In genomic region chr4:26751838-26752237, GRCh38 we compare ENCODE assay signal across 12 cellular contexts.
DNase-seq lines count a peak whose midpoint lies in the region; ATAC-seq and TF ChIP-seq lines count a peak whose summit lies in the region.
"Had no signal": no experiment of that assay in that cellular context is flagged by ENCODE, and none has a peak within 500 bp of the region (broad histone marks: within the 10 kb centered on the region; RNA-seq: fewer than 3 reads in every experiment).

No MANE protein-coding gene starts in this region.

- POLR2A ChIA-PET in GM10248 (lab: Yijun Ruan, JAX), result interaction anchor here (0.7 kb wide), 1 partner anchor 32 kb away, joined by 8 read pairs; no protein-coding TSS in a partner anchor

- peak; percentile 91 for ATAC-seq in GM18907 (IDR thresholded peaks at IDR 0.05; ENCODE audit: unreplicated experiment)
- peak; percentile 74 for ATAC-seq in GM21825 (IDR thresholded peaks at IDR 0.05; ENCODE audit: unreplicated experiment)
- peak; percentile 92 for ATAC-seq in HG03196 (IDR thresholded peaks at IDR 0.05; ENCODE audit: unreplicated experiment)
- ATAC-seq in left colon, result no peak

- peak; percentile 15 for DNase-seq in GM10248 (ENCODE audit: extremely low spot score)
- no peak for DNase-seq in GDM1 (lab: John Stamatoyannopoulos, UW)
- no peak for DNase-seq in left colon
- DNase-seq in hippocampal formation (lab: John Stamatoyannopoulos, UW), result no peak
- no peak for DNase-seq in activated effector memory CD4-positive, alpha-beta T cell treated with anti-CD3 and anti-CD28 coated beads, Interleukin-2, amount 50 U/mL, for 16 hours
- DNase-seq: AML-193; immature natural killer cell; NCI-H1105 treated with DMSO at 0.1 percent for 48 hours; NK-92 treated with Interleukin-12 subunit alpha and Interleukin-12 subunit beta, amount 100 ng/mL, for 24 hours had no signal

- CTCF ChIA-PET in GM10248 (lab: Yijun Ruan, JAX), result no interaction called here

- TF ChIP-seq CTCF in GM10248 (IDR thresholded peaks at IDR 0.05; ENCODE audit: control extremely low read depth, extremely low read depth, low read depth, missing control alignments), result no peak

- intact Hi-C loops in left colon (cut with DNase I, micrococcal nuclease), result no loop called here
